In genomic region chr2:37344453-37345361, GRCh38 we compare ENCODE assay signal across 8 cellular contexts. TPM values are rescaled to one million over a fixed set of nuclear protein-coding genes. Genes with fewer than 3 reads are reported as not detected.
DNase-seq lines count a peak whose midpoint lies in the region; ATAC-seq and TF ChIP-seq lines count a peak whose summit lies in the region.

TSS of gene QPCT (plus strand) at chr2:37344630. CDS start at chr2:37344732, 102 bp downstream.

- peaks cover 0 to 5% of the 10 kb centered on the region in 2 donors for H3K36me3 Mint-ChIP-seq in CD14-positive monocyte
- H3K36me3 Mint-ChIP-seq in GM23338 (ENCODE audit: low read depth) = no peaks in the 10 kb centered on the region
- H3K36me3 Mint-ChIP-seq in activated naive CD4-positive, alpha-beta T cell treated with anti-CD3 and anti-CD28 coated beads for 36 hours (ENCODE audit: low read depth) = no peaks in the 10 kb centered on the region

- peak; percentile 72 for ATAC-seq in GM23338
- ATAC-seq in psoas muscle = peak; percentile 68 to 81 (median 68)

- H3K4me3 ChIP-seq in GM23338 (peak within 1 kb of the TSS; percentile 79), Peyer's patch (peak within 1 kb of the TSS; percentile 56 to 83 (median 68)), psoas muscle (peak within 1 kb of the TSS; percentile 74)

- DNase-seq in CD14-positive monocyte (ENCODE audit: low spot score) (peak; percentile 73), GM23338 (ENCODE audit: low spot score) (peak; percentile 46), Peyer's patch (peak; percentile 61 to 86 (median 70)), cardiac septum (ENCODE audit: low spot score) (peak; percentile 89), psoas muscle (peak; percentile 56 to 64), SIG-M5 treated with dmso at 0.1 percent for 504 hours (lab: John Stamatoyannopoulos, UW; ENCODE audit: unreplicated experiment) (no peak), midbrain (lab: John Stamatoyannopoulos, UW) (no peak)
- DNase-seq in activated naive CD4-positive, alpha-beta T cell treated with anti-CD3 and anti-CD28 coated beads for 36 hours = peak; percentile 60

- 4 to 5% (median 5%) methylated on average over 51 to 73 of the region's 73 CpGs for WGBS in psoas muscle, 3 donors

- TF ChIP-seq CTCF in CD14-positive monocyte (IDR thresholded peaks at IDR 0.05) (no peak), GM23338 (conservative IDR thresholded peaks at IDR 0.05; ENCODE audit: low read depth in 2 of 2) (no peak), Peyer's patch (IDR thresholded peaks at IDR 0.05) (no peak), psoas muscle (IDR thresholded peaks at IDR 0.05) (no peak)

- no peaks in the 10 kb centered on the region for H3K36me3 ChIP-seq in GM23338 (ENCODE audit: insufficient read depth)
- H3K36me3 ChIP-seq in Peyer's patch = no peaks in the 10 kb centered on the region
- no peaks in the 10 kb centered on the region for H3K36me3 ChIP-seq in psoas muscle (ENCODE audit: insufficient read depth in 1 of 2, low read depth in 1 of 2)

- peak within 1 kb of the TSS; percentile 95 for H2AFZ ChIP-seq in GM23338

- H3K4me2 ChIP-seq in GM23338 = peak within 1 kb of the TSS; percentile 84

- TF ChIP-seq POLR2A in Peyer's patch (IDR thresholded peaks at IDR 0.05) = no peak

- CTCF ChIA-PET in activated naive CD4-positive, alpha-beta T cell treated with anti-CD3 and anti-CD28 coated beads for 36 hours (lab: Charles Lee) = no interaction called here

- no peaks in the 10 kb centered on the region for H3K79me2 ChIP-seq in GM23338 (replicated peaks; ENCODE audit: insufficient read depth)

- H3F3A ChIP-seq in GM23338 (replicated peaks; ENCODE audit: low read depth) = peaks cover 6% of the 10 kb centered on the region; the same call in 1 of the 2 replicates

- H3K4me1 Mint-ChIP-seq in CD14-positive monocyte = peaks cover 57% of the 10 kb centered on the region
- H3K4me1 Mint-ChIP-seq in GM23338 = peaks cover 34% of the 10 kb centered on the region
- peaks cover 9% of the 10 kb centered on the region for H3K4me1 Mint-ChIP-seq in activated naive CD4-positive, alpha-beta T cell treated with anti-CD3 and anti-CD28 coated beads for 36 hours (ENCODE audit: low read depth)

- H3K4me3 Mint-ChIP-seq in CD14-positive monocyte = peak within 1 kb of the TSS; percentile 91 to 94
- peak within 1 kb of the TSS; percentile 76 for H3K4me3 Mint-ChIP-seq in GM23338
- H3K4me3 Mint-ChIP-seq in activated naive CD4-positive, alpha-beta T cell treated with anti-CD3 and anti-CD28 coated beads for 36 hours = peak within 1 kb of the TSS; percentile 72

- intact Hi-C loops in CD14-positive monocyte (cut with micrococcal nuclease) = loop anchor here in 1 of 2 donors (5.0 kb wide), 1 partner anchor 483 kb away; no protein-coding TSS in a partner anchor
- intact Hi-C loops in activated naive CD4-positive, alpha-beta T cell treated with anti-CD3 and anti-CD28 coated beads for 36 hours (cut with micrococcal nuclease) = loop anchor here (1.0 to 2.0 kb wide), 2 partner anchors 22 to 32 kb away; no protein-coding TSS in a partner anchor
- intact Hi-C loops in cardiac septum (cut with DNase I) = no loop called here
- intact Hi-C loops in psoas muscle (cut with DNase I) = no loop called here

- H3K27me3 Mint-ChIP-seq in CD14-positive monocyte (ENCODE audit: low read depth in 3 of 3) (peaks cover 2 to 3% (median 3%) of the 10 kb centered on the region in 3 donors), GM23338 (ENCODE audit: insufficient read depth, low read depth, poor library complexity) (peaks cover 7% of the 10 kb centered on the region)
- peaks cover 32% of the 10 kb centered on the region for H3K27me3 Mint-ChIP-seq in activated naive CD4-positive, alpha-beta T cell treated with anti-CD3 and anti-CD28 coated beads for 36 hours (ENCODE audit: low read depth)

- H3K27ac ChIP-seq in GM23338 (ENCODE audit: low read depth) = no peak within 1 kb of the TSS
- peak within 1 kb of the TSS; percentile 39 to 70 (median 67) for H3K27ac ChIP-seq in Peyer's patch
- peak within 1 kb of the TSS; percentile 43 for H3K27ac ChIP-seq in psoas muscle

- H3K27me3 ChIP-seq in GM23338 (ENCODE audit: insufficient read depth) = peaks cover 10% of the 10 kb centered on the region
- no peaks in the 10 kb centered on the region for H3K27me3 ChIP-seq in Peyer's patch
- H3K27me3 ChIP-seq in psoas muscle (ENCODE audit: insufficient read depth in 3 of 3, low read length in 2 of 3) = peaks cover 0 to 3% (median 0%) of the 10 kb centered on the region in 3 donors

- H3K27ac Mint-ChIP-seq in CD14-positive monocyte (peak within 1 kb of the TSS; percentile 96 to 100 (median 98)), GM23338 (no peak within 1 kb of the TSS)
- H3K27ac Mint-ChIP-seq in activated naive CD4-positive, alpha-beta T cell treated with anti-CD3 and anti-CD28 coated beads for 36 hours = no peak within 1 kb of the TSS

- no peaks in the 10 kb centered on the region for H3K9me3 ChIP-seq in Peyer's patch
- no peaks in the 10 kb centered on the region for H3K9me3 ChIP-seq in psoas muscle

- H3K9me3 Mint-ChIP-seq in CD14-positive monocyte = peaks cover 0 to 3% (median 0%) of the 10 kb centered on the region in 7 donors
- no peaks in the 10 kb centered on the region for H3K9me3 Mint-ChIP-seq in GM23338
- H3K9me3 Mint-ChIP-seq in activated naive CD4-positive, alpha-beta T cell treated with anti-CD3 and anti-CD28 coated beads for 36 hours = no peaks in the 10 kb centered on the region

- H3K9me2 ChIP-seq in GM23338 (ENCODE audit: insufficient read depth) = 0 out of 2 replicates have a peak, but pooled peaks cover 3% of the 10 kb centered on the region

- H4K20me1 ChIP-seq in GM23338 (replicated peaks; ENCODE audit: insufficient read depth) = no peaks in the 10 kb centered on the region

- H3K4me1 ChIP-seq in GM23338 (ENCODE audit: insufficient read depth) (peaks cover 35% of the 10 kb centered on the region), Peyer's patch (peaks cover 0 to 15% (median 0%) of the 10 kb centered on the region in 4 donors), psoas muscle (peaks cover 11% of the 10 kb centered on the region)

TF ChIP-seq in GM23338, 12 proteins besides CTCF, POLR2A, EP300 and RAD21:
- TF ChIP-seq ZNF331 (CRISPR knock-in tag; IDR thresholded peaks at IDR 0.05; ENCODE audit: low read depth) = no peak
- TF ChIP-seq CREB1 (CRISPR knock-in tag; IDR thresholded peaks at IDR 0.05; ENCODE audit: low read depth) = 0 out of 2 replicates have a peak, but pooled peaks have one; percentile 6
- TF ChIP-seq ETS1 (IDR thresholded peaks at IDR 0.05) = no peak

RNA-seq across cellular contexts. Expression of gene QPCT, which starts in this region (rescaled TPM):
- 100 to 1,000 TPM; 272 to 302 TPM for polyA plus RNA-seq in CD14-positive monocyte
- total RNA-seq in GM23338 (2014; rRNA removed; shearing (Covaris generic)) = 13.2 and 16.5 TPM in 2 replicates
- 12.1 and 13.2 TPM in 2 replicates for polyA plus RNA-seq in GM23338 (2016; fragmentation: Nextera tagmentation; extraction: Ambion mirVana)
- 1 to 10 TPM in 1 of 4 donors, under 1 TPM in 2, not detected in 1; 0.66 to 1.6 (median 0.88) TPM for total RNA-seq in Peyer's patch
- total RNA-seq in activated naive CD4-positive, alpha-beta T cell treated with anti-CD3 and anti-CD28 coated beads for 36 hours = under 1 TPM in 1 of 2 experiments, not detected in 1; 0.42 TPM
- 5.2 TPM for total RNA-seq in cardiac septum
- total RNA-seq in psoas muscle = 10 to 100 TPM in 1 of 4 donors, 1 to 10 TPM in 3; 1.4 to 10.6 (median 5.9) TPM
- polyA plus RNA-seq in psoas muscle = 1 to 10 TPM in 2 of 3 donors, under 1 TPM in 1; 0.36 to 2.5 (median 1.0) TPM

Comparison
In these comparisons a context has a peak if more than half of its experiments do, and no peak if none do; other contexts are left out.
1. RNA of gene QPCT (polyA plus RNA-seq): 272 to 302 TPM in CD14-positive monocyte; 12.1 to 13.2 TPM in GM23338 and 0.36 to 2.5 TPM in psoas muscle; every median in the first group is over 10 times any median in the second.
2. Peak in DNase-seq in activated naive CD4-positive, alpha-beta T cell treated with anti-CD3 and anti-CD28 coated beads for 36 hours; RNA of the gene not detected or under 1 TPM.
3. DNase-seq: peak in CD14-positive monocyte (single experiment), GM23338 (single experiment), Peyer's patch (3 of 3), cardiac septum (single experiment) and psoas muscle (2 of 2); none in SIG-M5 treated with dmso at 0.1 percent for 504 hours (single experiment) and midbrain (single experiment).
4. H3K27ac Mint-ChIP-seq: peak in CD14-positive monocyte (7 of 7); none in GM23338 (single experiment) and activated naive CD4-positive, alpha-beta T cell treated with anti-CD3 and anti-CD28 coated beads for 36 hours (single experiment).
5. Peak in every context shown above with its lines, with median percentiles within 50 percentile points of each other: H3K4me3 Mint-ChIP-seq and H3K4me3 ChIP-seq.